11 cellular contexts compared by ENCODE assay signal in the genomic region with DNA sequence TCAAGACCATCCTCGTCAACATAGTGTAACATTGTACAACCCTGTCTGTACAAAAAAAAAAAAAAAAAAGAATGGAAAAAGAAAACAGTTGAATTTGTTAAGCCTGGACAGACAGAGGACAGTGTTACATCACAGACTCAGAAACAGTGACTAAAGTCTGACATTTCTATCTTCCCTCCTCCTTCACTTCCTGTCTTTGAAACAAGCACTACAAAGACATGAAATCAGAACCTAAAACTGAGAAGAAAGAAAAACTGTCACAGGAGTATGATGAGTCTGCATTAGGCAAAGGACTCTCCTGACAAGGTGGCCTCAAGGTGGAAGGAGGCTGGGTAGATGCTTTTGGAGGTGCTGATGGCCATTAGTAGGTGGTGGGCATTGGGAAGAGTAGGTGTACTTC.
DNase-seq lines count a peak whose midpoint lies in the region; ATAC-seq and TF ChIP-seq lines count a peak whose summit lies in the region.
"Had no signal": no experiment of that assay in that cellular context is flagged by ENCODE, and none has a peak within 500 bp of the region (broad histone marks: within the 10 kb centered on the region; RNA-seq: fewer than 3 reads in every experiment).

No MANE protein-coding gene starts in this region.

- POLR2A ChIA-PET in activated CD8-positive, alpha-beta T cell treated with anti-CD3 and anti-CD28 coated beads for 36 hours (lab: Charles Lee) = no interaction called here

- DNase-seq in activated T-cell treated with anti-CD3 and anti-CD28 coated beads, Interleukin-2, amount 50 U/mL, for 72 hours = no peak
- DNase-seq in activated T-cell treated with anti-CD3 and anti-CD28 coated beads for 4 hours = no peak
- DNase-seq in activated CD8-positive, alpha-beta T cell treated with anti-CD3 and anti-CD28 coated beads for 36 hours = peak; percentile 14
- peak in 1 of 2 donors; percentile 8 for DNase-seq in stimulated activated naive CD8-positive, alpha-beta T cell treated with anti-CD3 and anti-CD28 coated beads, Interleukin-15, amount 100 ng/mL, for 72 hours
- DNase-seq: anterior cingulate cortex, mesendoderm had no signal

- H3K27me3 Mint-ChIP-seq in activated T-cell treated with anti-CD3 and anti-CD28 coated beads, Interleukin-2, amount 50 U/mL, for 72 hours (ENCODE audit: low read depth) = no peaks in the 10 kb centered on the region
- no peaks in the 10 kb centered on the region for H3K27me3 Mint-ChIP-seq in activated CD8-positive, alpha-beta T cell treated with anti-CD3 and anti-CD28 coated beads for 36 hours
- no peaks in the 10 kb centered on the region for H3K27me3 Mint-ChIP-seq in stimulated activated naive CD8-positive, alpha-beta T cell treated with anti-CD3 and anti-CD28 coated beads, Interleukin-15, amount 100 ng/mL, for 72 hours
- H3K27me3 Mint-ChIP-seq: B cell had no signal

- TF ChIP-seq CTCF in activated CD8-positive, alpha-beta T cell treated with anti-CD3 and anti-CD28 coated beads for 36 hours (IDR thresholded peaks at IDR 0.05) = no peak

- no peaks in the 10 kb centered on the region for H3K9me3 Mint-ChIP-seq in activated T-cell treated with anti-CD3 and anti-CD28 coated beads, Interleukin-2, amount 50 U/mL, for 72 hours
- H3K9me3 Mint-ChIP-seq in activated CD8-positive, alpha-beta T cell treated with anti-CD3 and anti-CD28 coated beads for 36 hours = no peaks in the 10 kb centered on the region
- H3K9me3 Mint-ChIP-seq in stimulated activated naive CD8-positive, alpha-beta T cell treated with anti-CD3 and anti-CD28 coated beads, Interleukin-15, amount 100 ng/mL, for 72 hours = no peaks in the 10 kb centered on the region

- intact Hi-C loops in activated CD8-positive, alpha-beta T cell treated with anti-CD3 and anti-CD28 coated beads for 36 hours (cut with micrococcal nuclease) = no loop called here

- TF ChIP-seq POLR2A in GM18505 (IDR thresholded peaks at IDR 0.05; ENCODE audit: borderline replicate concordance, extremely low read depth, insufficient read depth, insufficient read length) = no peak

- H3K36me3 Mint-ChIP-seq in activated T-cell treated with anti-CD3 and anti-CD28 coated beads, Interleukin-2, amount 50 U/mL, for 72 hours (ENCODE audit: insufficient read depth in 2 of 2) = no peaks in the 10 kb centered on the region
- no peaks in the 10 kb centered on the region for H3K36me3 Mint-ChIP-seq in activated CD8-positive, alpha-beta T cell treated with anti-CD3 and anti-CD28 coated beads for 36 hours (ENCODE audit: low read depth)

- H3K4me3 Mint-ChIP-seq in activated T-cell treated with anti-CD3 and anti-CD28 coated beads, Interleukin-2, amount 50 U/mL, for 72 hours = peak overlapping the region; percentile 50 to 64
- H3K4me3 Mint-ChIP-seq in activated CD8-positive, alpha-beta T cell treated with anti-CD3 and anti-CD28 coated beads for 36 hours = no peak overlapping the region
- peak overlapping the region; percentile 45 to 59 for H3K4me3 Mint-ChIP-seq in stimulated activated naive CD8-positive, alpha-beta T cell treated with anti-CD3 and anti-CD28 coated beads, Interleukin-15, amount 100 ng/mL, for 72 hours
- H3K4me3 Mint-ChIP-seq: B cell had no signal

- H3K27ac Mint-ChIP-seq in activated T-cell treated with anti-CD3 and anti-CD28 coated beads, Interleukin-2, amount 50 U/mL, for 72 hours = peak overlapping the region; percentile 48
- H3K27ac Mint-ChIP-seq in activated CD8-positive, alpha-beta T cell treated with anti-CD3 and anti-CD28 coated beads for 36 hours = peak overlapping the region; percentile 70
- H3K27ac Mint-ChIP-seq in stimulated activated naive CD8-positive, alpha-beta T cell treated with anti-CD3 and anti-CD28 coated beads, Interleukin-15, amount 100 ng/mL, for 72 hours = peak overlapping the region; percentile 20 to 90
- H3K27ac Mint-ChIP-seq: B cell had no signal

- CTCF ChIA-PET in activated CD8-positive, alpha-beta T cell treated with anti-CD3 and anti-CD28 coated beads for 36 hours (lab: Charles Lee) = interaction anchor here (1.4 kb wide), 1 partner anchor 178 kb away, joined by 3 read pairs; no protein-coding TSS in a partner anchor

- peak; percentile 83 to 85 for ATAC-seq in activated T-cell treated with anti-CD3 and anti-CD28 coated beads, Interleukin-2, amount 50 U/mL, for 72 hours (replicated peaks in 1 of 2)
- ATAC-seq in HG02973 (IDR thresholded peaks at IDR 0.05; ENCODE audit: unreplicated experiment) (peak; percentile 56), HG03521 (IDR thresholded peaks at IDR 0.05; ENCODE audit: unreplicated experiment) (no peak), HG03439 (IDR thresholded peaks at IDR 0.05; ENCODE audit: unreplicated experiment) (no peak), GM18505 (IDR thresholded peaks at IDR 0.05; ENCODE audit: unreplicated experiment) (no peak)
- peak; percentile 91 for ATAC-seq in activated CD8-positive, alpha-beta T cell treated with anti-CD3 and anti-CD28 coated beads for 36 hours
- peak; percentile 90 for ATAC-seq in stimulated activated naive CD8-positive, alpha-beta T cell treated with anti-CD3 and anti-CD28 coated beads, Interleukin-15, amount 100 ng/mL, for 72 hours

- H3K4me1 Mint-ChIP-seq in activated T-cell treated with anti-CD3 and anti-CD28 coated beads, Interleukin-2, amount 50 U/mL, for 72 hours (ENCODE audit: low read depth) = peaks cover 28% of the 10 kb centered on the region
- peaks cover 15% of the 10 kb centered on the region for H3K4me1 Mint-ChIP-seq in activated CD8-positive, alpha-beta T cell treated with anti-CD3 and anti-CD28 coated beads for 36 hours (ENCODE audit: low read depth)
- H3K4me1 Mint-ChIP-seq in stimulated activated naive CD8-positive, alpha-beta T cell treated with anti-CD3 and anti-CD28 coated beads, Interleukin-15, amount 100 ng/mL, for 72 hours = peaks cover 27% of the 10 kb centered on the region

Comparison
In these comparisons a context has a peak if more than half of its experiments do, and no peak if none do; other contexts are left out.
1. ATAC-seq: peak in activated T-cell treated with anti-CD3 and anti-CD28 coated beads, Interleukin-2, amount 50 U/mL, for 72 hours (2 of 2), HG02973 (single experiment), activated CD8-positive, alpha-beta T cell treated with anti-CD3 and anti-CD28 coated beads for 36 hours (single experiment) and stimulated activated naive CD8-positive, alpha-beta T cell treated with anti-CD3 and anti-CD28 coated beads, Interleukin-15, amount 100 ng/mL, for 72 hours (single experiment); none in HG03521 (single experiment), HG03439 (single experiment) and GM18505 (single experiment).
2. Peak in every context shown above with its lines, with median percentiles within 50 percentile points of each other: H3K27ac Mint-ChIP-seq.